In genomic region chr12:31324116-31324844, GRCh38 we compare ENCODE assay signal across 8 cellular contexts. TPM values are rescaled to one million over a fixed set of nuclear protein-coding genes. Genes with fewer than 3 reads are reported as not detected.
DNase-seq lines count a peak whose midpoint lies in the region; ATAC-seq and TF ChIP-seq lines count a peak whose summit lies in the region.

No MANE protein-coding gene starts in this region.

- DNase-seq in C1 segment of cervical spinal cord (lab: John Stamatoyannopoulos, UW) (peak in 12 of 14 donors; percentile 16 to 57 (median 39)), HK-2 (ENCODE audit: unreplicated experiment) (peak; percentile 68), RPMI8226 (peak; percentile 83), foreskin keratinocyte (peak; percentile 46 to 75), suprapubic skin (ENCODE audit: low spot score in 2 of 2) (peak; percentile 79 to 84)
- peak; percentile 91 for DNase-seq in activated effector memory CD4-positive, alpha-beta T cell treated with anti-CD3 and anti-CD28 coated beads, Interleukin-2, amount 50 U/mL, for 16 hours

- no peaks in the 10 kb centered on the region for H3K36me3 ChIP-seq in neutrophil
- H3K36me3 ChIP-seq in suprapubic skin: no peaks in the 10 kb centered on the region

- TF ChIP-seq POLR2A in suprapubic skin (IDR thresholded peaks at IDR 0.05): peak; percentile 9 to 30

- H3K27me3 ChIP-seq in foreskin keratinocyte: no peaks in the 10 kb centered on the region
- no peaks in the 10 kb centered on the region for H3K27me3 ChIP-seq in neutrophil
- no peaks in the 10 kb centered on the region for H3K27me3 ChIP-seq in suprapubic skin

- no peak for TF ChIP-seq EP300 in suprapubic skin (IDR thresholded peaks at IDR 0.05)

- H3K9me3 ChIP-seq in neutrophil (no peaks in the 10 kb centered on the region), suprapubic skin (no peaks in the 10 kb centered on the region)

- ATAC-seq in GM19043 (IDR thresholded peaks at IDR 0.05; ENCODE audit: low read depth, unreplicated experiment) (peak; percentile 26), foreskin keratinocyte (peak; percentile 71)

- H3K4me1 ChIP-seq in foreskin keratinocyte: peaks cover 20% of the 10 kb centered on the region
- H3K4me1 ChIP-seq in neutrophil (ENCODE audit: control insufficient read depth in 1 of 2, insufficient read depth in 1 of 2, low read depth in 1 of 2, low read length in 1 of 2): peaks cover 23 to 34% of the 10 kb centered on the region in 2 experiments
- peaks cover 24% of the 10 kb centered on the region for H3K4me1 ChIP-seq in suprapubic skin

- TF ChIP-seq CTCF in foreskin keratinocyte (conservative IDR thresholded peaks at IDR 0.05) (no peak), neutrophil (IDR thresholded peaks at IDR 0.05) (no peak), suprapubic skin (IDR thresholded peaks at IDR 0.05) (no peak)

- H3K4me3 ChIP-seq in neutrophil (ENCODE audit: low read depth in 1 of 2, low read length in 1 of 2) (peak overlapping the region; percentile 94 to 97), suprapubic skin (peak overlapping the region; percentile 91)

- WGBS in suprapubic skin: 0% methylated on average over 40 of the region's 81 CpGs

- H3K27ac ChIP-seq in foreskin keratinocyte: peak overlapping the region; percentile 90
- peak overlapping the region; percentile 89 for H3K27ac ChIP-seq in neutrophil
- H3K27ac ChIP-seq in suprapubic skin: peak overlapping the region; percentile 94

RNA-seq across cellular contexts. Expression of gene SINHCAF, which starts 1.7 kb away (rescaled TPM):
- total RNA-seq in foreskin keratinocyte (62.1 and 66.6 TPM in 2 replicates), suprapubic skin (10 to 100 TPM; 47.8 to 86.1 (median 66.3) TPM)
- 28.9 and 35.1 TPM in 2 replicates for polyA plus RNA-seq in foreskin keratinocyte

Comparison
In these comparisons a context has a peak if more than half of its experiments do, and no peak if none do; other contexts are left out.
1. Peak in every context shown above with its lines: DNase-seq, ATAC-seq, H3K4me3 ChIP-seq and H3K27ac ChIP-seq.
2. DNase-seq: peak in every context shown above with its lines; median percentile 91 in activated effector memory CD4-positive, alpha-beta T cell treated with anti-CD3 and anti-CD28 coated beads, Interleukin-2, amount 50 U/mL, for 16 hours; 83 in RPMI8226; 82 in suprapubic skin; 68 in HK-2; 60 in foreskin keratinocyte; 39 in C1 segment of cervical spinal cord.